1 cellular context compared by ENCODE assay signal in genomic region chr11:14422814-14423182, GRCh38.
TF ChIP-seq lines count a peak whose summit lies in the region.

No MANE protein-coding gene starts in this region.

TF ChIP-seq in SK-N-SH treated with all-trans-retinoic acid at 6 μM for 48 hours, 23 proteins besides CTCF, POLR2A, EP300 and RAD21 (continued from another document):
- TF ChIP-seq TSHZ2 (CRISPR knock-in tag; IDR thresholded peaks at IDR 0.05) (no peak), ZFP30 (CRISPR knock-in tag; IDR thresholded peaks at IDR 0.05) (no peak), ISL1 (CRISPR knock-in tag; IDR thresholded peaks at IDR 0.05) (no peak), PPARA (CRISPR knock-in tag; IDR thresholded peaks at IDR 0.05; ENCODE audit: borderline replicate concordance) (no peak), ARNTL (CRISPR knock-in tag; IDR thresholded peaks at IDR 0.05; ENCODE audit: borderline replicate concordance, low read depth) (no peak), SNAI2 (CRISPR knock-in tag; IDR thresholded peaks at IDR 0.05) (no peak), CREB5 (CRISPR knock-in tag; IDR thresholded peaks at IDR 0.05; ENCODE audit: low read depth) (no peak), CSRNP3 (CRISPR knock-in tag; IDR thresholded peaks at IDR 0.05) (no peak)
